ENCODE assay signal across 1 cellular context in the genomic region with DNA sequence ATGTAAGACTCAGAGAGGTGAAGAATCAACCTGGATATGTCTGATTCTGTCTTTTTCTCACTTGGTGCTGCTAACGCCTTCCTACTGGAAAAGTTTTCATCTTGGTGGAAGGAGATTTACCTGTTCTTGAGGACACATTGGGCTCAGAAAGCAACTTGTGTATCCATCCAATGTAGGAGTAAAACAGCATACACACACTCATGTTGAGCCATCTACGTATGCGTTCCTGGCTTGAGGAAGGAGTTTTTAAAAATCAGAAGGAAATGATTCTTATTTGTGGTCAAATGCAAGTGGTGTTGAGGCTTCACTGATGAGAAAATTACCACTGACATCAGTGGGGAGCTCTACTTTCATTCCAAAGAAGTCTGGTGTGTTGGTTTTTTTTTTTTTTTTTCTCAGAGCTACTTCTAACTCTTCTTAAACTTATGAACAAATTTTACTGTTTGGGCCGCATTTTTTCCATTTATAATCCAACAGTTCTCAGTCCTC.
TF ChIP-seq lines count a peak whose summit lies in the region.

No MANE protein-coding gene starts in this region.

TF ChIP-seq in HepG2, 621 proteins besides CTCF, POLR2A, EP300 and RAD21:
- TF ChIP-seq SOX13 (IDR thresholded peaks at IDR 0.05) (no peak), SOX13 (CRISPR knock-in tag; conservative IDR thresholded peaks at IDR 0.05 in 1 of 2, IDR thresholded peaks at IDR 0.05 in 1 of 2) (no peak), MAFG (CRISPR knock-in tag; IDR thresholded peaks at IDR 0.05) (no peak), ZNF550 (CRISPR knock-in tag; IDR thresholded peaks at IDR 0.05; ENCODE audit: borderline replicate concordance) (no peak), FOXK1 (CRISPR knock-in tag; IDR thresholded peaks at IDR 0.05; ENCODE audit: borderline replicate concordance, low read depth) (no peak), ZC3H13 (CRISPR knock-in tag; IDR thresholded peaks at IDR 0.05) (no peak), ZNF121 (CRISPR knock-in tag; IDR thresholded peaks at IDR 0.05) (no peak), HOXA7 (CRISPR knock-in tag; IDR thresholded peaks at IDR 0.05) (no peak), ATM (IDR thresholded peaks at IDR 0.05; ENCODE audit: borderline replicate concordance) (no peak), ZBTB20 (CRISPR knock-in tag; IDR thresholded peaks at IDR 0.05; ENCODE audit: borderline replicate concordance, low read depth) (no peak), MTA1 (CRISPR knock-in tag; IDR thresholded peaks at IDR 0.05; ENCODE audit: borderline replicate concordance) (no peak), HNF4G (IDR thresholded peaks at IDR 0.05; ENCODE audit: borderline replicate concordance, low read depth, low read length) (no peak), HNF4G (CRISPR knock-in tag; IDR thresholded peaks at IDR 0.05; ENCODE audit: borderline replicate concordance, low read depth) (no peak), ZNF577 (CRISPR knock-in tag; IDR thresholded peaks at IDR 0.05; ENCODE audit: borderline replicate concordance, low read depth) (no peak), ZKSCAN5 (CRISPR knock-in tag; IDR thresholded peaks at IDR 0.05) (no peak), GFI1 (CRISPR knock-in tag; IDR thresholded peaks at IDR 0.05; ENCODE audit: borderline replicate concordance) (no peak), TMF1 (CRISPR knock-in tag; IDR thresholded peaks at IDR 0.05; ENCODE audit: low read depth) (no peak), SRSF9 (IDR thresholded peaks at IDR 0.05; ENCODE audit: borderline replicate concordance, insufficient read depth, low read depth, low read length, poor library complexity, severe bottlenecking) (no peak)
- TF ChIP-seq, protein P1, sequence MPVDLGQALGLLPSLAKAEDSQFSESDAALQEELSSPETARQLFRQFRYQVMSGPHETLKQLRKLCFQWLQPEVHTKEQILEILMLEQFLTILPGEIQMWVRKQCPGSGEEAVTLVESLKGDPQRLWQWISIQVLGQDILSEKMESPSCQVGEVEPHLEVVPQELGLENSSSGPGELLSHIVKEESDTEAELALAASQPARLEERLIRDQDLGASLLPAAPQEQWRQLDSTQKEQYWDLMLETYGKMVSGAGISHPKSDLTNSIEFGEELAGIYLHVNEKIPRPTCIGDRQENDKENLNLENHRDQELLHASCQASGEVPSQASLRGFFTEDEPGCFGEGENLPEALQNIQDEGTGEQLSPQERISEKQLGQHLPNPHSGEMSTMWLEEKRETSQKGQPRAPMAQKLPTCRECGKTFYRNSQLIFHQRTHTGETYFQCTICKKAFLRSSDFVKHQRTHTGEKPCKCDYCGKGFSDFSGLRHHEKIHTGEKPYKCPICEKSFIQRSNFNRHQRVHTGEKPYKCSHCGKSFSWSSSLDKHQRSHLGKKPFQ (CRISPR knock-in tag; IDR thresholded peaks at IDR 0.05; ENCODE audit: insufficient replicate concordance), result no peak
- TF ChIP-seq, protein P2, sequence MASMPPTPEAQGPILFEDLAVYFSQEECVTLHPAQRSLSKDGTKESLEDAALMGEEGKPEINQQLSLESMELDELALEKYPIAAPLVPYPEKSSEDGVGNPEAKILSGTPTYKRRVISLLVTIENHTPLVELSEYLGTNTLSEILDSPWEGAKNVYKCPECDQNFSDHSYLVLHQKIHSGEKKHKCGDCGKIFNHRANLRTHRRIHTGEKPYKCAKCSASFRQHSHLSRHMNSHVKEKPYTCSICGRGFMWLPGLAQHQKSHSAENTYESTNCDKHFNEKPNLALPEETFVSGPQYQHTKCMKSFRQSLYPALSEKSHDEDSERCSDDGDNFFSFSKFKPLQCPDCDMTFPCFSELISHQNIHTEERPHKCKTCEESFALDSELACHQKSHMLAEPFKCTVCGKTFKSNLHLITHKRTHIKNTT (CRISPR knock-in tag; IDR thresholded peaks at IDR 0.05), result no peak
